ENCODE assay signal across 11 cellular contexts in the genomic region with DNA sequence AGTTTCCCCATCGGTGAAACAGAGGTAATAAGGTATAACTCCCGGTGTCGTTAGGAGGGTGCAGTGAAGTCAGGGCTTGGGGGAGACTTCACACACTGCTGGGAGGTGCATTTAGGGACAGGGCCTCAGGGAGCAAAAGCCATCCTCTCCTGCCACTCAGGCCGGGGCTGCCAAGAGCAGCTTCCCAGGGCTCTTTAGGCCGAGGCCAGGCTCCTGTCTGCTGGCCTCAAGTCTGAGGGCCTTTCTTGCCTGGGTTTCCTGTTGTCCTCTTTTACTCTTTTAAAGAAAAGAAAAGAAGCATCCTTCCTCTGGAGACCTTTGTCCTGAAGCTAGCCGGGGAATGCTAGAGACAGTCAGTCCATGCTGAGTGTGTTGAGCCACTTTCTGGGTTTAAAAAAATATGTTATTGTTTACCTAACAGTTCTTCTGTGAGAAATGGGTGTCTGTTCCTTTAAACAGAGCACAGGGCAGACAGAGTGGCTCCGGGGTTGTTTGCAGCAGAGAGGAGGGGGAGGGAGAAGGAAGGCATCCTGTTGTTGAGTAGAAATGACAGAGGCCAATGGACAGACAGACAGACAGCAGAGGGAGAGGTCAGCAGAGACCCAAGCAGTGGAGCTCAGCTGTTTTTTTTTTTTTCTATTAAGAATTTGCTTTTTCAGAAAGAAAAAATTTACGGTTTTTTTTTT.
A peak's percentile ranks its signal among the peaks of the same experiment; 100 is the strongest.
DNase-seq lines count a peak whose midpoint lies in the region; ATAC-seq and TF ChIP-seq lines count a peak whose summit lies in the region.
"Had no signal": no experiment of that assay in that cellular context is flagged by ENCODE, and none has a peak within 500 bp of the region (broad histone marks: within the 10 kb centered on the region; RNA-seq: fewer than 3 reads in every experiment).

No MANE protein-coding gene starts in this region.

- DNase-seq in NCI-H82 (lab: John Stamatoyannopoulos, UW) (peak; percentile 52), NCI-H82 treated with DMSO at 0.1 percent for 48 hours (lab: John Stamatoyannopoulos, UW; ENCODE audit: unreplicated experiment) (no peak), NCI-H2227 treated with DMSO at 0.1 percent for 48 hours (lab: John Stamatoyannopoulos, UW) (peak; percentile 39), dermis microvascular lymphatic vessel endothelial cell (ENCODE audit: low read depth in 2 of 2) (peak; percentile 36 to 82), progenitor cell of endocrine pancreas (ENCODE audit: low spot score, unreplicated experiment) (no peak), NCI-H69 (lab: John Stamatoyannopoulos, UW) (no peak), aorta (no peak), DMS153 treated with DMSO at 0.1 percent for 48 hours (lab: John Stamatoyannopoulos, UW; ENCODE audit: unreplicated experiment) (no peak)
- DNase-seq: activated CD4-positive, CD25-positive, alpha-beta regulatory T cell treated with anti-CD3 and anti-CD28 coated beads, Interleukin-2, amount 50 U/mL, for 72 hours; nucleus accumbens; stimulated activated naive B cell treated with anti-CD40 and anti-IgM and Interleukin-4, amounts not matched to agents 10 μg/mL and 1 μg/mL and 100 μg/mL, for 72 hours had no signal

- 37% methylated on average over 8 of the region's 8 CpGs for WGBS in aorta, 2 donors

- intact Hi-C loops in aorta (cut with DNase I) = no loop called here

- no peak for TF ChIP-seq CTCF in progenitor cell of endocrine pancreas (IDR thresholded peaks at IDR 0.05; ENCODE audit: unreplicated experiment)

- H3K27ac ChIP-seq in aorta (ENCODE audit: low read depth in 1 of 2, low read length in 2 of 2) = no peak overlapping the region

- no peak for ATAC-seq in aorta (ENCODE audit: low FRiP score)
- ATAC-seq: stimulated activated naive B cell treated with anti-CD40 and anti-IgM and Interleukin-4, amounts not matched to agents 10 μg/mL and 1 μg/mL and 100 μg/mL, for 72 hours had no signal

- no peak overlapping the region for H3K4me3 ChIP-seq in aorta (ENCODE audit: low read length in 2 of 2)

- no peaks in the 10 kb centered on the region for H3K4me1 ChIP-seq in aorta (ENCODE audit: control insufficient read depth in 1 of 2, insufficient read depth in 2 of 2, low read length in 2 of 2)

- no peaks in the 10 kb centered on the region for H3K36me3 ChIP-seq in aorta (ENCODE audit: control insufficient read depth in 1 of 2, insufficient read depth in 2 of 2, low read length in 1 of 2)

- no peaks in the 10 kb centered on the region for H3K36me3 Mint-ChIP-seq in progenitor cell of endocrine pancreas (ENCODE audit: insufficient read depth)
- H3K36me3 Mint-ChIP-seq: stimulated activated naive B cell treated with anti-CD40 and anti-IgM and Interleukin-4, amounts not matched to agents 10 μg/mL and 1 μg/mL and 100 μg/mL, for 72 hours had no signal

- no peaks in the 10 kb centered on the region for H3K27me3 ChIP-seq in aorta (ENCODE audit: control insufficient read depth in 1 of 2, insufficient read depth in 2 of 2, low read length in 1 of 2)

- peak overlapping the region; percentile 14 for H3K27ac Mint-ChIP-seq in progenitor cell of endocrine pancreas
- H3K27ac Mint-ChIP-seq: stimulated activated naive B cell treated with anti-CD40 and anti-IgM and Interleukin-4, amounts not matched to agents 10 μg/mL and 1 μg/mL and 100 μg/mL, for 72 hours had no signal

- no peaks in the 10 kb centered on the region for H3K9me3 Mint-ChIP-seq in progenitor cell of endocrine pancreas (ENCODE audit: low read depth)

- H3K9me3 ChIP-seq in aorta (ENCODE audit: control insufficient read depth, low read length) = no peaks in the 10 kb centered on the region

- H3K4me1 Mint-ChIP-seq in progenitor cell of endocrine pancreas (ENCODE audit: low read depth) = peaks cover 3% of the 10 kb centered on the region

- H3K27me3 Mint-ChIP-seq in progenitor cell of endocrine pancreas = peaks cover 5% of the 10 kb centered on the region

- H3K4me3 Mint-ChIP-seq in progenitor cell of endocrine pancreas (ENCODE audit: low read depth) = no peak overlapping the region
- H3K4me3 Mint-ChIP-seq: stimulated activated naive B cell treated with anti-CD40 and anti-IgM and Interleukin-4, amounts not matched to agents 10 μg/mL and 1 μg/mL and 100 μg/mL, for 72 hours had no signal

Comparison
In these comparisons a context has a peak if more than half of its experiments do, and no peak if none do; other contexts are left out.
1. DNase-seq: peak in NCI-H82 (single experiment), NCI-H2227 treated with DMSO at 0.1 percent for 48 hours (single experiment) and dermis microvascular lymphatic vessel endothelial cell (2 of 2); none in NCI-H82 treated with DMSO at 0.1 percent for 48 hours (single experiment), progenitor cell of endocrine pancreas (single experiment), NCI-H69 (single experiment), aorta (0 of 2) and DMS153 treated with DMSO at 0.1 percent for 48 hours (single experiment).